ENCODE assay signal across 9 cellular contexts in the genomic region with DNA sequence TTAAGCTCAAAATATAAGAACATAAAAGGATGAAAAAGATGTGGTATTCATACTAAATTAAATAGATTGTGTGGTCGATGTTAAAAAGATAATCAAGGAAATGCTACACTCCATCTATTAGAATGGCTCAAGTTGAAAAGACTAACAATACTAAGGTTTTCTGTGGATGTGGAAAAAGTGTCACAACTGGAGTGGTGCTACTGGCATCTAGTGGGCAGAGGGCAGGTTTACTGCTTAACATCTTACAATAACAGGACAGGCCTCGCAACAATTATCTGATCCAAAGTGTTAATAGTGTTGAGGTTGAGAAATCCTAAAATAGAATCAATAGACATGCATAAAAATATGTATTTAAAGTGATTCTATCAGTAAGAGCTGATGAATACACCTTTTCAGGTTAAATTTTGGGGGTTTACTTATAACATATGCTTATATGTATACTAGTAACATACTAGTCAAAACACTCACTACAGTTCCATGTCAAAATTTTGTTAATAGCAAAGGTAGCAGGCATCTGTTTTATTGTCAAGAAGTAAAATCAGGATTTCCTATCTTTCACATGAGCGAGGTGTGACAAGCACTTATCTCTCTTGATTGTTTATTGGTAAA.
A peak's percentile ranks its signal among the peaks of the same experiment; 100 is the strongest.
DNase-seq lines count a peak whose midpoint lies in the region; ATAC-seq, FAIRE-seq and TF ChIP-seq lines count a peak whose summit lies in the region.
"Had no signal": no experiment of that assay in that cellular context is flagged by ENCODE, and none has a peak within 500 bp of the region (broad histone marks: within the 10 kb centered on the region; RNA-seq: fewer than 3 reads in every experiment).

No MANE protein-coding gene starts in this region.

- TF ChIP-seq EP300 in upper lobe of left lung (IDR thresholded peaks at IDR 0.05) = no peak

- no peaks in the 10 kb centered on the region for H3K9me3 ChIP-seq in H9 (ENCODE audit: control insufficient read depth, low read depth, low read length)
- H3K9me3 ChIP-seq in upper lobe of left lung = no peaks in the 10 kb centered on the region
- H3K9me3 ChIP-seq: thoracic aorta had no signal

- H3K4me3 Mint-ChIP-seq in H9 = no peak overlapping the region
- no peak overlapping the region for H3K4me3 Mint-ChIP-seq in activated T-cell treated with anti-CD3 and anti-CD28 coated beads, Interleukin-2, amount 50 U/mL, for 24 hours

- H4K5ac ChIP-seq in H9 (ENCODE audit: insufficient read length, low read depth, low read length) = no peak overlapping the region

- H3K9ac ChIP-seq in H9 (ENCODE audit: extremely low read depth, insufficient read length, low read length) = no peak overlapping the region

- no peak for TF ChIP-seq POLR2A in upper lobe of left lung (IDR thresholded peaks at IDR 0.05)

- no peaks in the 10 kb centered on the region for H3K36me3 ChIP-seq in upper lobe of left lung
- H3K36me3 ChIP-seq: thoracic aorta had no signal

- H3K27ac Mint-ChIP-seq in H9 = no peak overlapping the region
- no peak overlapping the region for H3K27ac Mint-ChIP-seq in activated T-cell treated with anti-CD3 and anti-CD28 coated beads, Interleukin-2, amount 50 U/mL, for 24 hours

- no peak overlapping the region for H2BK12ac ChIP-seq in H9 (ENCODE audit: insufficient read length, low read depth, low read length)

- H4K91ac ChIP-seq in H9 (ENCODE audit: insufficient read length, low read depth, low read length) = no peak overlapping the region

- H3K79me2 ChIP-seq in H9 (ENCODE audit: insufficient read depth, low read length) = no peaks in the 10 kb centered on the region

- no peak for FAIRE-seq in RCC 7860 (lab: Jason Lieb, UNC)

- H3T11ph ChIP-seq in H9 (ENCODE audit: low read length) = no peak overlapping the region

- no peak overlapping the region for H3K14ac ChIP-seq in H9 (ENCODE audit: insufficient read depth, low read length)

- no peak overlapping the region for H2BK20ac ChIP-seq in H9 (ENCODE audit: low read depth, low read length, poor library complexity, severe bottlenecking)

- no peaks in the 10 kb centered on the region for H3K36me3 Mint-ChIP-seq in H9 (ENCODE audit: insufficient read depth in 1 of 3, low read depth in 3 of 3)
- H3K36me3 Mint-ChIP-seq in activated T-cell treated with anti-CD3 and anti-CD28 coated beads, Interleukin-2, amount 50 U/mL, for 24 hours (ENCODE audit: low read depth) = no peaks in the 10 kb centered on the region

- H3K18ac ChIP-seq in H9 (ENCODE audit: insufficient read length, low read depth, low read length) = no peak overlapping the region

- H3K27ac ChIP-seq in H9 (ENCODE audit: insufficient read length, low read depth, low read length) = no peak overlapping the region
- no peak overlapping the region for H3K27ac ChIP-seq in upper lobe of left lung
- H3K27ac ChIP-seq: thoracic aorta had no signal

- no peaks in the 10 kb centered on the region for H3K23me2 ChIP-seq in H9 (ENCODE audit: insufficient read length, low read depth, low read length, poor library complexity, severe bottlenecking)

- no peak overlapping the region for H3K4me3 ChIP-seq in AG10803 (ENCODE audit: low read length)
- no peak overlapping the region for H3K4me3 ChIP-seq in upper lobe of left lung
- H3K4me3 ChIP-seq: thoracic aorta had no signal

- ATAC-seq in upper lobe of left lung (ENCODE audit: low FRiP score in 2 of 2) = no peak
- ATAC-seq in GM18511 (IDR thresholded peaks at IDR 0.05; ENCODE audit: unreplicated experiment) = no peak

- H3K4ac ChIP-seq in H9 (ENCODE audit: low read depth, low read length) = no peak overlapping the region

- H2BK15ac ChIP-seq in H9 (ENCODE audit: low read depth, low read length) = no peak overlapping the region

- H3K9me3 Mint-ChIP-seq in H9 = no peaks in the 10 kb centered on the region
- H3K9me3 Mint-ChIP-seq in activated T-cell treated with anti-CD3 and anti-CD28 coated beads, Interleukin-2, amount 50 U/mL, for 24 hours = no peaks in the 10 kb centered on the region

- H2AFZ ChIP-seq in H9 (ENCODE audit: low read length) = no peak overlapping the region

- H2BK120ac ChIP-seq in H9 (ENCODE audit: low read depth, low read length, poor library complexity, severe bottlenecking) = no peak overlapping the region

- no peak overlapping the region for H2BK5ac ChIP-seq in H9 (ENCODE audit: insufficient read length, low read length)

- TF ChIP-seq CTCF in AG10803 (conservative IDR thresholded peaks at IDR 0.05; ENCODE audit: low read length) (peak; percentile 66), H9 (conservative IDR thresholded peaks at IDR 0.05) (peak; percentile 64), upper lobe of left lung (IDR thresholded peaks at IDR 0.05) (peak in 2 of 6 experiments; percentile 21 to 35)

- WGBS in H9 (ENCODE audit: extremely low coverage, insufficient read length, low lambda C conversion rate) = no CpG with 5 or more reads among the region's 3 CpGs
- WGBS in upper lobe of left lung, 2 donors = 70 to 77% methylated on average over 3 of the region's 3 CpGs

- no peak overlapping the region for H4K8ac ChIP-seq in H9 (replicated peaks; ENCODE audit: insufficient read length, low read depth, low read length)

- no peaks in the 10 kb centered on the region for H3K27me3 ChIP-seq in H9 (ENCODE audit: insufficient read depth, low read length)
- no peaks in the 10 kb centered on the region for H3K27me3 ChIP-seq in upper lobe of left lung

- no peaks in the 10 kb centered on the region for H3K79me1 ChIP-seq in H9 (ENCODE audit: insufficient read depth, low read depth, low read length, poor library complexity, severe bottlenecking)

- H4K20me1 ChIP-seq in H9 (ENCODE audit: control insufficient read depth, insufficient read depth, insufficient read length) = no peaks in the 10 kb centered on the region

- H3K4me1 Mint-ChIP-seq in H9 = no peaks in the 10 kb centered on the region
- no peaks in the 10 kb centered on the region for H3K4me1 Mint-ChIP-seq in activated T-cell treated with anti-CD3 and anti-CD28 coated beads, Interleukin-2, amount 50 U/mL, for 24 hours (ENCODE audit: low read depth)

- DNase-seq in AG10803 (ENCODE audit: low read depth) (peak; percentile 45), H9 (no peak), RCC 7860 (ENCODE audit: low spot score) (peak; percentile 37), glomerular endothelial cell (ENCODE audit: extremely low read depth, low read depth, low spot score) (peak; percentile 52), upper lobe of left lung (no peak), GF-D8 (lab: John Stamatoyannopoulos, UW) (no peak)
- DNase-seq in activated T-cell treated with anti-CD3 and anti-CD28 coated beads, Interleukin-2, amount 50 U/mL, for 24 hours = no peak

- H3K4me1 ChIP-seq in H9 (ENCODE audit: insufficient read depth, low read length) (no peaks in the 10 kb centered on the region), upper lobe of left lung (no peaks in the 10 kb centered on the region)

- H3K23ac ChIP-seq in H9 (ENCODE audit: insufficient read length, low read depth, low read length) = no peak overlapping the region

- H2AK5ac ChIP-seq in H9 (ENCODE audit: insufficient read length, low read length) = no peak overlapping the region

- H3K27me3 Mint-ChIP-seq in H9 (ENCODE audit: low read depth) = no peaks in the 10 kb centered on the region
- H3K27me3 Mint-ChIP-seq in activated T-cell treated with anti-CD3 and anti-CD28 coated beads, Interleukin-2, amount 50 U/mL, for 24 hours = no peaks in the 10 kb centered on the region

- no peak overlapping the region for H3K56ac ChIP-seq in H9 (ENCODE audit: insufficient read length, low read depth, low read length)

- H3K4me2 ChIP-seq in H9 (ENCODE audit: insufficient read depth, insufficient read length, low read length) = no peak overlapping the region

Comparison
In these comparisons a context has a peak if more than half of its experiments do, and no peak if none do; other contexts are left out.
1. DNase-seq: peak in AG10803 (single experiment), RCC 7860 (single experiment) and glomerular endothelial cell (single experiment); none in H9 (single experiment), upper lobe of left lung (0 of 2), GF-D8 (single experiment) and activated T-cell treated with anti-CD3 and anti-CD28 coated beads, Interleukin-2, amount 50 U/mL, for 24 hours (single experiment).